ENCODE assay signal across 19 cellular contexts in genomic region chr2:223204537-223204936, GRCh38.
DNase-seq lines count a peak whose midpoint lies in the region; ATAC-seq and TF ChIP-seq lines count a peak whose summit lies in the region.
"Had no signal": no experiment of that assay in that cellular context is flagged by ENCODE, and none has a peak within 500 bp of the region (broad histone marks: within the 10 kb centered on the region; RNA-seq: fewer than 3 reads in every experiment).

No MANE protein-coding gene starts in this region.

- no peaks in the 10 kb centered on the region for H3K79me1 ChIP-seq in mesenchymal stem cell (replicated peaks; ENCODE audit: low read length, poor library complexity, severe bottlenecking)

- POLR2A ChIA-PET in activated CD4-positive, alpha-beta memory T cell treated with anti-CD3 and anti-CD28 coated beads, Interleukin-2, amount 10 ng/mL, durations not matched to agents 7 days and 5 days (lab: Charles Lee) = no interaction called here

- H3K4me1 Mint-ChIP-seq in activated CD4-positive, alpha-beta memory T cell treated with anti-CD3 and anti-CD28 coated beads, Interleukin-2, amount 10 ng/mL, durations not matched to agents 7 days and 5 days = no peaks in the 10 kb centered on the region

- no peak overlapping the region for H3K14ac ChIP-seq in mesenchymal stem cell (ENCODE audit: low read length in 2 of 2)

- WGBS in GM23248 (ENCODE audit: low coverage in 1 of 2, low lambda C conversion rate in 2 of 2, missing lambda C conversion rate in 2 of 2), 2 experiments = 6% methylated on average over 2 of the region's 2 CpGs
- WGBS in mesenchymal stem cell = 72% methylated on average over 2 of the region's 2 CpGs

- no peak for TF ChIP-seq CTCF in foreskin keratinocyte (conservative IDR thresholded peaks at IDR 0.05)

- H3K27ac ChIP-seq in GM23248 = peak overlapping the region; percentile 24
- peak overlapping the region; percentile 80 for H3K27ac ChIP-seq in SK-N-MC
- no peak overlapping the region for H3K27ac ChIP-seq in mesenchymal stem cell (ENCODE audit: low read length, poor library complexity, severe bottlenecking)
- no peak overlapping the region for H3K27ac ChIP-seq in foreskin keratinocyte
- H3K27ac ChIP-seq: RWPE1 had no signal

- DNase-seq in GM23248 (no peak), SK-N-MC (ENCODE audit: low read depth, low spot score) (no peak), mesenchymal stem cell (no peak), foreskin keratinocyte (no peak)
- DNase-seq in activated CD4-positive, alpha-beta memory T cell treated with anti-CD3 and anti-CD28 coated beads, Interleukin-2, amount 10 ng/mL, durations not matched to agents 7 days and 5 days = no peak
- DNase-seq in stimulated activated CD4-positive, alpha-beta T cell treated with anti-CD3 and anti-CD28 coated beads, Interleukin-2, amount 100 ng/mL, for 24 hours = no peak
- DNase-seq: BE2C; DMS53; GDM1; Kasumi-1; NCI-H1048; NCI-H1417 treated with DMSO at 0.1 percent for 48 hours; NCI-H187; NCI-H2107; NCI-H748 treated with DMSO at 0.1 percent for 48 hours; NK-92 treated with Interleukin-12 subunit alpha and Interleukin-12 subunit beta, amount 100 ng/mL, for 24 hours; SHP77 treated with DMSO at 0.1 percent for 48 hours had no signal

- H2BK12ac ChIP-seq in mesenchymal stem cell (ENCODE audit: low read length in 2 of 2) = peak overlapping the region; percentile 7 to 67

- H3K36me3 ChIP-seq in GM23248 (ENCODE audit: low read depth) (no peaks in the 10 kb centered on the region), SK-N-MC (ENCODE audit: insufficient read depth, low read length) (no peaks in the 10 kb centered on the region), mesenchymal stem cell (ENCODE audit: control insufficient read depth in 1 of 2, insufficient read depth in 2 of 2, low read depth in 1 of 2, low read length in 2 of 2) (no peaks in the 10 kb centered on the region), skeletal muscle satellite cell (ENCODE audit: insufficient read depth, low read length) (no peaks in the 10 kb centered on the region)
- H3K36me3 ChIP-seq: BE2C had no signal

- H3K4me3 Mint-ChIP-seq in activated CD4-positive, alpha-beta memory T cell treated with anti-CD3 and anti-CD28 coated beads, Interleukin-2, amount 10 ng/mL, durations not matched to agents 7 days and 5 days = no peak overlapping the region

- H3K4me2 ChIP-seq in GM23248 (ENCODE audit: unreplicated experiment) (peak overlapping the region; percentile 58), mesenchymal stem cell (ENCODE audit: low read length, poor library complexity, severe bottlenecking) (no peak overlapping the region), skeletal muscle satellite cell (ENCODE audit: low read length) (peak overlapping the region; percentile 39)

- H2AFZ ChIP-seq in GM23248 (no peak overlapping the region), mesenchymal stem cell (ENCODE audit: low read depth, low read length) (no peak overlapping the region)

- H2BK5ac ChIP-seq in mesenchymal stem cell (ENCODE audit: low read depth, low read length, poor library complexity, severe bottlenecking) = no peak overlapping the region

- CTCF ChIA-PET in activated CD4-positive, alpha-beta memory T cell treated with anti-CD3 and anti-CD28 coated beads, Interleukin-2, amount 10 ng/mL, durations not matched to agents 7 days and 5 days (lab: Charles Lee) = no interaction called here

- H3K9me3 ChIP-seq in GM23248 (ENCODE audit: low read depth) = no peaks in the 10 kb centered on the region
- H3K9me3 ChIP-seq in SK-N-MC (ENCODE audit: low read depth, low read length) = 0 out of 2 replicates have a peak, but pooled peaks cover 5% of the 10 kb centered on the region
- peaks cover 14% of the 10 kb centered on the region for H3K9me3 ChIP-seq in mesenchymal stem cell (ENCODE audit: control insufficient read depth, low read length)
- no peaks in the 10 kb centered on the region for H3K9me3 ChIP-seq in skeletal muscle satellite cell (replicated peaks; ENCODE audit: low read length)
- H3K9me3 ChIP-seq: BE2C had no signal

- H3K9ac ChIP-seq in GM23248 (no peak overlapping the region), SK-N-MC (ENCODE audit: insufficient read length) (peak overlapping the region; percentile 52), mesenchymal stem cell (ENCODE audit: low read length) (peak overlapping the region; percentile 41), skeletal muscle satellite cell (ENCODE audit: low read depth, low read length) (no peak overlapping the region)

- peak overlapping the region; percentile 0 for H4K8ac ChIP-seq in mesenchymal stem cell (ENCODE audit: low read length)

- H2BK120ac ChIP-seq in mesenchymal stem cell (ENCODE audit: low read depth, low read length) = no peak overlapping the region

- H2BK15ac ChIP-seq in mesenchymal stem cell (ENCODE audit: low read depth, poor library complexity, severe bottlenecking) = no peak overlapping the region

- no peaks in the 10 kb centered on the region for H3K79me2 ChIP-seq in GM23248 (ENCODE audit: insufficient read depth)

- H3K4me1 ChIP-seq in GM23248 (ENCODE audit: insufficient read depth) (peaks cover 14% of the 10 kb centered on the region; the same call in 1 of the 2 replicates), mesenchymal stem cell (ENCODE audit: control insufficient read depth, insufficient read depth, low read depth, low read length) (no peaks in the 10 kb centered on the region), skeletal muscle satellite cell (ENCODE audit: control insufficient read depth, insufficient read depth, low read length) (peaks cover 10% of the 10 kb centered on the region), foreskin keratinocyte (no peaks in the 10 kb centered on the region)

- no peaks in the 10 kb centered on the region for H4K20me1 ChIP-seq in GM23248 (ENCODE audit: insufficient read depth)

- H3K36me3 Mint-ChIP-seq in activated CD4-positive, alpha-beta memory T cell treated with anti-CD3 and anti-CD28 coated beads, Interleukin-2, amount 10 ng/mL, durations not matched to agents 7 days and 5 days (ENCODE audit: low read depth) = no peaks in the 10 kb centered on the region

- no peaks in the 10 kb centered on the region for H3K27me3 Mint-ChIP-seq in activated CD4-positive, alpha-beta memory T cell treated with anti-CD3 and anti-CD28 coated beads, Interleukin-2, amount 10 ng/mL, durations not matched to agents 7 days and 5 days

- in situ Hi-C loops in GM23248 (cut with MboI) = no loop called here

- H4K91ac ChIP-seq in mesenchymal stem cell (ENCODE audit: low read length) = peak overlapping the region; percentile 1

- no peak overlapping the region for H3K27ac Mint-ChIP-seq in activated CD4-positive, alpha-beta memory T cell treated with anti-CD3 and anti-CD28 coated beads, Interleukin-2, amount 10 ng/mL, durations not matched to agents 7 days and 5 days

- H3K4ac ChIP-seq in mesenchymal stem cell (ENCODE audit: low read depth in 1 of 2, low read length in 2 of 2) = no peak overlapping the region

- no peaks in the 10 kb centered on the region for H3K27me3 ChIP-seq in GM23248 (replicated peaks; ENCODE audit: insufficient read depth)
- H3K27me3 ChIP-seq in mesenchymal stem cell (ENCODE audit: control insufficient read depth in 1 of 2, insufficient read depth in 1 of 2, low read length in 2 of 2) = no peaks in the 10 kb centered on the region
- no peaks in the 10 kb centered on the region for H3K27me3 ChIP-seq in skeletal muscle satellite cell (ENCODE audit: control insufficient read depth, insufficient read depth, low read length)
- H3K27me3 ChIP-seq in foreskin keratinocyte = no peaks in the 10 kb centered on the region
- H3K27me3 ChIP-seq: BE2C had no signal

- H3K4me3 ChIP-seq in GM23248 (peak overlapping the region; percentile 37), SK-N-MC (peak overlapping the region; percentile 56), mesenchymal stem cell (ENCODE audit: insufficient read depth in 1 of 2, low read depth in 1 of 2, low read length in 2 of 2) (no peak overlapping the region), skeletal muscle satellite cell (ENCODE audit: low read length) (no peak overlapping the region)

- no peaks in the 10 kb centered on the region for H3K9me2 ChIP-seq in GM23248 (ENCODE audit: insufficient read depth)

- H3F3A ChIP-seq in GM23248 (ENCODE audit: insufficient read depth) = peaks cover 9% of the 10 kb centered on the region; the same call in 1 of the 2 replicates

- peak overlapping the region in 1 of 2 experiments; percentile 11 for H3K18ac ChIP-seq in mesenchymal stem cell (ENCODE audit: low read depth in 1 of 2, low read length in 2 of 2)

- peaks cover 5% of the 10 kb centered on the region for H3K9me3 Mint-ChIP-seq in activated CD4-positive, alpha-beta memory T cell treated with anti-CD3 and anti-CD28 coated beads, Interleukin-2, amount 10 ng/mL, durations not matched to agents 7 days and 5 days

- no peak for ATAC-seq in foreskin keratinocyte

- no peak overlapping the region for H2AK5ac ChIP-seq in mesenchymal stem cell (ENCODE audit: low read length, severe bottlenecking)

- H3K23ac ChIP-seq in mesenchymal stem cell (ENCODE audit: low read length in 2 of 2) = no peak overlapping the region

Comparison
In these comparisons a context has a peak if more than half of its experiments do, and no peak if none do; other contexts are left out.
1. H3K27ac ChIP-seq: peak in GM23248 (single experiment) and SK-N-MC (single experiment); none in mesenchymal stem cell (single experiment) and foreskin keratinocyte (single experiment).
2. H3K4me3 ChIP-seq: peak in GM23248 (single experiment) and SK-N-MC (single experiment); none in mesenchymal stem cell (0 of 2) and skeletal muscle satellite cell (single experiment).
3. H3K9ac ChIP-seq: peak in SK-N-MC (single experiment) and mesenchymal stem cell (single experiment); none in GM23248 (single experiment) and skeletal muscle satellite cell (single experiment).